ENCODE assay signal across 8 cellular contexts in the genomic region with DNA sequence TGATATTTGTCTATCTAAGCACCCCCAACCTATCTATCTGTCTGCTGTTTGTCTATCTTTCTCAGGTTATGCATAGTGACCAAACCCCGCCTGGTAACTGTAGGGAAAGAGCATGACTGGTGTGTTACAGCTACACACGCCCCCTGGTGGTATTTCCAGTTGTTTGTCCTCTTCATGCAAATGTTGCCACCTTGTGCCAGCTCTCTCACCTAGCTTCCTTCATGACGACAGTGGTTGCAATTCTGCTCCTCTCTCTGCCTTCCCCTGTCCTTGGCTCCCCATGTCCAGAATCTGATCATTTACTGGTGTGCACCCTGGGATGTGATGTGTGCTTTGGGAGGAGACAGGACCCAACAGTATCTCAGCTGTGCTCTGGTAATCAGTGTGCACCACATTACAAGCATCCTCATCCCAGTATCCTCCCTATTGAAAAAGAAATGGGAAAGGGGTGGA. TPM values are rescaled to one million over a fixed set of nuclear protein-coding genes. Genes with fewer than 3 reads are reported as not detected.
DNase-seq lines count a peak whose midpoint lies in the region; ATAC-seq and TF ChIP-seq lines count a peak whose summit lies in the region.

No MANE protein-coding gene starts in this region.

- H3K27ac ChIP-seq in VCaP (no peak overlapping the region), testis (no peak overlapping the region)

- H3K4me3 ChIP-seq in mucosa of descending colon = no peak overlapping the region
- no peak overlapping the region for H3K4me3 ChIP-seq in testis

- in situ Hi-C loops in GM13976 (cut with MboI; ENCODE audit: low sequenced_read_pairs, unreplicated experiment) = loop anchor here (10.0 kb wide), 1 partner anchor 243 kb away; a partner anchor contains a TSS

- H3K27me3 ChIP-seq in testis = no peaks in the 10 kb centered on the region

- TF ChIP-seq POLR2A in testis (IDR thresholded peaks at IDR 0.05) = no peak

- peak; percentile 95 for ATAC-seq in mucosa of descending colon
- ATAC-seq in HG03378 (IDR thresholded peaks at IDR 0.05; ENCODE audit: unreplicated experiment) = no peak

- no peaks in the 10 kb centered on the region for H3K9me3 ChIP-seq in mucosa of descending colon
- no peaks in the 10 kb centered on the region for H3K9me3 ChIP-seq in testis

- H3K36me3 ChIP-seq in mucosa of descending colon (ENCODE audit: low read depth) = no peaks in the 10 kb centered on the region
- no peaks in the 10 kb centered on the region for H3K36me3 ChIP-seq in testis (ENCODE audit: low read depth, missing control alignments)

- intact Hi-C loops in mucosa of descending colon (cut with DNase I, micrococcal nuclease) (loop anchor here in 1 of 2 donors (10.0 kb wide), 1 partner anchor 243 kb away; a partner anchor contains a TSS), testis (cut with DNase I; ENCODE audit: low total_unique reads) (no loop called here)

- 73% methylated on average over 3 of the region's 3 CpGs for WGBS in testis, 2 donors

- DNase-seq in AG08395 (ENCODE audit: low spot score) (peak; percentile 69), GM13976 (ENCODE audit: low spot score) (peak; percentile 75), NCI-H2029 (lab: John Stamatoyannopoulos, UW) (peak; percentile 49), dedifferentiated amniotic fluid mesenchymal stem cell (ENCODE audit: extremely low spot score) (peak; percentile 42), mucosa of descending colon (peak in 1 of 3 donors; percentile 90), testis (peak; percentile 51)

- TF ChIP-seq CTCF in GM13976 (IDR thresholded peaks at IDR 0.05; ENCODE audit: borderline replicate concordance, control extremely low read depth, extremely low read depth, insufficient read depth, missing control alignments) = peak; percentile 73
- peak; percentile 62 for TF ChIP-seq CTCF in VCaP (conservative IDR thresholded peaks at IDR 0.05)
- TF ChIP-seq CTCF in mucosa of descending colon (IDR thresholded peaks at IDR 0.05) = peak; percentile 39
- peak in 2 of 3 experiments; percentile 33 to 41 for TF ChIP-seq CTCF in testis (IDR thresholded peaks at IDR 0.05)

- no peaks in the 10 kb centered on the region for H3K4me1 ChIP-seq in mucosa of descending colon (ENCODE audit: low read depth)
- peaks cover 12% of the 10 kb centered on the region for H3K4me1 ChIP-seq in testis

RNA-seq across cellular contexts. Expression of a gene that starts 8.1 kb away (rescaled TPM):
- total RNA-seq in mucosa of descending colon (1 to 10 TPM; 2.3 to 9.8 (median 2.5) TPM), testis (1 to 10 TPM; 6.7 to 8.5 TPM)
- 8.3 TPM for polyA plus RNA-seq in testis (ENCODE audit: insufficient read depth, low read depth, low replicate concordance)

RNA-seq across cellular contexts. Expression of a gene that starts 8.4 kb away (rescaled TPM):
- total RNA-seq in mucosa of descending colon (10 to 100 TPM in 1 of 3 donors, 1 to 10 TPM in 2; 7.7 to 12.4 (median 8.6) TPM), testis (100 to 1,000 TPM in 1 of 2 donors, 10 to 100 TPM in 1; 86.3 to 168 TPM)
- polyA plus RNA-seq in testis (ENCODE audit: insufficient read depth, low read depth, low replicate concordance) = 148 TPM

Comparison
In these comparisons a context has a peak if more than half of its experiments do, and no peak if none do; other contexts are left out.
1. RNA of a gene that starts 8.4 kb away (total RNA-seq): 86.3 to 168 TPM in testis; 7.7 to 12.4 TPM in mucosa of descending colon; every median in the first group is over 4 times any median in the second.
2. Peak in every context shown above with its lines, with median percentiles within 50 percentile points of each other: CTCF ChIP-seq.